In genomic region chr9:86078731-86079130, GRCh38 we compare ENCODE assay signal across 17 cellular contexts. TPM values are rescaled to one million over a fixed set of nuclear protein-coding genes. Genes with fewer than 3 reads are reported as not detected.
A peak's percentile ranks its signal among the peaks of the same experiment; 100 is the strongest.
DNase-seq lines count a peak whose midpoint lies in the region; ATAC-seq, FAIRE-seq and TF ChIP-seq lines count a peak whose summit lies in the region.
"Had no signal": no experiment of that assay in that cellular context is flagged by ENCODE, and none has a peak within 500 bp of the region (broad histone marks: within the 10 kb centered on the region; RNA-seq: fewer than 3 reads in every experiment).

No MANE protein-coding gene starts in this region.

- POLR2A ChIA-PET in A673 (lab: Charles Lee; ENCODE audit: low non-redundant PET) = no interaction called here

- no TSS peak for BruUV-seq in A673 (replicated peaks; lab: Mats Ljungman, UMichigan)

- peaks cover 34% of the 10 kb centered on the region for H3K4me1 Mint-ChIP-seq in astrocyte (ENCODE audit: low read depth, unreplicated experiment)
- H3K4me1 Mint-ChIP-seq: CD14-positive monocyte; CD4-positive, alpha-beta memory T cell had no signal

- H3K27me3 ChIP-seq in A673 (replicated peaks; ENCODE audit: insufficient read depth, low read depth, low read length, poor library complexity) (no peaks in the 10 kb centered on the region), astrocyte (ENCODE audit: insufficient read depth, low read length) (no peaks in the 10 kb centered on the region), mucosa of stomach (ENCODE audit: control insufficient read depth, insufficient read depth, low read length) (no peaks in the 10 kb centered on the region), stomach (no peaks in the 10 kb centered on the region), upper lobe of right lung (no peaks in the 10 kb centered on the region)
- H3K27me3 ChIP-seq: BLaER1 had no signal

- no peak for FAIRE-seq in astrocyte (lab: Jason Lieb, UNC)
- FAIRE-seq: A549 had no signal

- H3K79me2 ChIP-seq in astrocyte (ENCODE audit: insufficient read depth, low read length) = no peaks in the 10 kb centered on the region

- no peak overlapping the region for H2AFZ ChIP-seq in astrocyte (ENCODE audit: low read depth, low read length)
- H2AFZ ChIP-seq: GM23248 had no signal

- no peaks in the 10 kb centered on the region for H3K9me3 Mint-ChIP-seq in astrocyte (ENCODE audit: unreplicated experiment)
- H3K9me3 Mint-ChIP-seq: CD14-positive monocyte; CD4-positive, alpha-beta memory T cell had no signal

- TF ChIP-seq EP300 in stomach (IDR thresholded peaks at IDR 0.05) = no peak

- WGBS in stomach, 5 donors = 81 to 97% (median 90%) methylated on average over 8 of the region's 8 CpGs

- DNase-seq in A673 (ENCODE audit: low spot score) (no peak), astrocyte (ENCODE audit: low read depth) (peak; percentile 57), stomach (no peak), HCEC 1CT (no peak), upper lobe of right lung (no peak), NCI-H1105 (lab: John Stamatoyannopoulos, UW) (no peak), activated gamma-delta T cell treated with Interleukin-2 at 50 U/mL for 16 hours (no peak)
- DNase-seq: CD4-positive, alpha-beta memory T cell; DMS79 treated with DMSO at 0.1 percent for 48 hours; GF-D8; GM23248 had no signal

- no peak overlapping the region for H3K9ac ChIP-seq in astrocyte (ENCODE audit: low read length)
- H3K9ac ChIP-seq in mucosa of stomach (ENCODE audit: low read length) = no peak overlapping the region
- H3K9ac ChIP-seq: BLaER1, GM23248 had no signal

- TF ChIP-seq CTCF in A673 (conservative IDR thresholded peaks at IDR 0.05; ENCODE audit: low read depth, low read length) (no peak), astrocyte (IDR thresholded peaks at IDR 0.05; ENCODE audit: insufficient read depth, low read depth, low read length) (no peak), stomach (IDR thresholded peaks at IDR 0.05) (no peak), upper lobe of right lung (IDR thresholded peaks at IDR 0.05) (no peak)

- H3K27ac ChIP-seq in A673 (ENCODE audit: low read depth, low read length, poor library complexity, severe bottlenecking) = peak overlapping the region; percentile 43
- no peak overlapping the region for H3K27ac ChIP-seq in astrocyte (ENCODE audit: low read depth, low read length)
- peak overlapping the region in 3 of 5 donors; percentile 34 to 72 (median 59) for H3K27ac ChIP-seq in stomach
- no peak overlapping the region for H3K27ac ChIP-seq in upper lobe of right lung
- H3K27ac ChIP-seq: 22Rv1, BLaER1, GM23248 had no signal

- H3K27ac Mint-ChIP-seq in astrocyte (ENCODE audit: unreplicated experiment) = no peak overlapping the region
- H3K27ac Mint-ChIP-seq: CD14-positive monocyte; CD4-positive, alpha-beta memory T cell had no signal

- H3K4me3 ChIP-seq in A673 (ENCODE audit: low read depth, low read length, poor library complexity, severe bottlenecking) (no peak overlapping the region), astrocyte (ENCODE audit: insufficient read depth, low read depth, low read length) (no peak overlapping the region), mucosa of stomach (ENCODE audit: low read length) (peak overlapping the region; percentile 7), stomach (peak overlapping the region in 1 of 4 donors; percentile 0), upper lobe of right lung (no peak overlapping the region)
- H3K4me3 ChIP-seq: A549, BLaER1, GM23248, HAP-1 had no signal

- H3K27me3 Mint-ChIP-seq in astrocyte (ENCODE audit: low read depth, unreplicated experiment) = no peaks in the 10 kb centered on the region

- peaks cover 18% of the 10 kb centered on the region for H4K20me1 ChIP-seq in astrocyte (ENCODE audit: insufficient read depth, low read length)

- TF ChIP-seq POLR2A in stomach (IDR thresholded peaks at IDR 0.05) = no peak

- H3K36me3 ChIP-seq in A673 (ENCODE audit: insufficient read depth, low read length, poor library complexity, severe bottlenecking) (peaks cover 5% of the 10 kb centered on the region), astrocyte (ENCODE audit: insufficient read depth, low read length) (peaks cover 6% of the 10 kb centered on the region), mucosa of stomach (ENCODE audit: control insufficient read depth, insufficient read depth, low read length) (peaks cover 7% of the 10 kb centered on the region), stomach (peaks cover 0 to 31% (median 20%) of the 10 kb centered on the region in 4 donors), upper lobe of right lung (no peaks in the 10 kb centered on the region)
- H3K36me3 ChIP-seq: HAP-1 had no signal

- ATAC-seq in upper lobe of right lung = no peak

- peaks cover 10% of the 10 kb centered on the region for H3K36me3 Mint-ChIP-seq in astrocyte (ENCODE audit: low read depth, unreplicated experiment)
- H3K36me3 Mint-ChIP-seq: CD4-positive, alpha-beta memory T cell had no signal

- no peaks in the 10 kb centered on the region for H3K9me3 ChIP-seq in A673 (ENCODE audit: low read depth, low read length, poor library complexity, severe bottlenecking)
- H3K9me3 ChIP-seq in astrocyte (ENCODE audit: insufficient read depth, low read depth, low read length) = no peaks in the 10 kb centered on the region
- no peaks in the 10 kb centered on the region for H3K9me3 ChIP-seq in mucosa of stomach (ENCODE audit: control insufficient read depth, low read length)
- no peaks in the 10 kb centered on the region for H3K9me3 ChIP-seq in stomach
- H3K9me3 ChIP-seq in upper lobe of right lung = no peaks in the 10 kb centered on the region
- H3K9me3 ChIP-seq: A549, BLaER1, HAP-1 had no signal

- CTCF ChIA-PET in A673 (lab: Charles Lee) = no interaction called here

- H3K4me2 ChIP-seq in astrocyte (ENCODE audit: low read length) = no peak overlapping the region
- H3K4me2 ChIP-seq: BLaER1 had no signal

- no peak overlapping the region for H3K4me3 Mint-ChIP-seq in astrocyte (ENCODE audit: unreplicated experiment)
- H3K4me3 Mint-ChIP-seq: CD14-positive monocyte; CD4-positive, alpha-beta memory T cell had no signal

- intact Hi-C loops in A673 (cut with micrococcal nuclease; ENCODE audit: unreplicated experiment) = no loop called here
- intact Hi-C loops in stomach (cut with DNase I; ENCODE audit: low total_unique reads) = no loop called here
- intact Hi-C loops in upper lobe of right lung (cut with DNase I) = no loop called here

- H3K4me1 ChIP-seq in A673 (ENCODE audit: insufficient read depth, low read length, poor library complexity, severe bottlenecking) (peaks cover 34% of the 10 kb centered on the region), astrocyte (ENCODE audit: insufficient read depth, low read length) (peaks cover 12% of the 10 kb centered on the region), mucosa of stomach (ENCODE audit: control insufficient read depth, insufficient read depth, low read length) (peaks cover 62% of the 10 kb centered on the region), stomach (peaks cover 8 to 56% (median 23%) of the 10 kb centered on the region in 4 donors), upper lobe of right lung (no peaks in the 10 kb centered on the region)
- H3K4me1 ChIP-seq: BLaER1, HAP-1 had no signal

RNA-seq across cellular contexts. Expression of gene GOLM1, which starts 20.6 kb away (rescaled TPM):
- total RNA-seq in A673 (2021) (84.2 and 86.1 TPM in 2 replicates), astrocyte (121 and 126 TPM in 2 replicates), stomach (100 to 1,000 TPM in 3 of 5 donors, 10 to 100 TPM in 2; 33.3 to 160 (median 134) TPM), upper lobe of right lung (15.4 TPM)
- polyA plus RNA-seq in stomach = 10 to 100 TPM; 16.0 to 34.1 (median 24.4) TPM
- total RNA-seq: CD4-positive, alpha-beta memory T cell had no signal

Comparison
In these comparisons a context has a peak if more than half of its experiments do, and no peak if none do; other contexts are left out.
1. H3K27ac ChIP-seq: peak in A673 (single experiment) and stomach (3 of 5); none in astrocyte (single experiment) and upper lobe of right lung (single experiment).